In genomic region chr15:43376017-43376705, GRCh38 we compare ENCODE assay signal across 8 cellular contexts. TPM values are rescaled to one million over a fixed set of nuclear protein-coding genes. Genes with fewer than 3 reads are reported as not detected.
DNase-seq lines count a peak whose midpoint lies in the region; ATAC-seq and TF ChIP-seq lines count a peak whose summit lies in the region.

No MANE protein-coding gene starts in this region.

- DNase-seq in NCI-H748 (lab: John Stamatoyannopoulos, UW; ENCODE audit: unreplicated experiment) (peak; percentile 43), NCI-H748 treated with DMSO at 0.1 percent for 48 hours (lab: John Stamatoyannopoulos, UW) (no peak), Karpas-422 (peak; percentile 83), fibroblast of the aortic adventitia (ENCODE audit: low read depth) (peak; percentile 50), smooth muscle cell (lab: John Stamatoyannopoulos, UW; ENCODE audit: unreplicated experiment) (no peak), ovary (no peak)
- DNase-seq in activated CD8-positive, alpha-beta memory T cell treated with anti-CD3 and anti-CD28 coated beads for 24 hours: peak; percentile 59

- peak; percentile 91 for TF ChIP-seq CTCF in fibroblast of the aortic adventitia (IDR thresholded peaks at IDR 0.05; ENCODE audit: insufficient read depth, low read length)
- TF ChIP-seq CTCF in smooth muscle cell (IDR thresholded peaks at IDR 0.05; ENCODE audit: borderline replicate concordance, insufficient read depth, poor library complexity, severe bottlenecking): peak; percentile 64
- peak in 1 of 3 donors; percentile 21 for TF ChIP-seq CTCF in ovary (IDR thresholded peaks at IDR 0.05)

- H2AFZ ChIP-seq in Karpas-422 (ENCODE audit: low read length) (no peak overlapping the region), smooth muscle cell (ENCODE audit: low read depth) (no peak overlapping the region)

- H4K20me1 ChIP-seq in Karpas-422 (ENCODE audit: insufficient read depth, low read depth, low read length) (peaks cover 3% of the 10 kb centered on the region; the same call in 1 of the 2 replicates), smooth muscle cell (ENCODE audit: low read depth) (no peaks in the 10 kb centered on the region)

- no peak for TF ChIP-seq EP300 in ovary (IDR thresholded peaks at IDR 0.05)

- intact Hi-C loops in ovary (cut with DNase I): no loop called here

- H3K9me3 ChIP-seq in Karpas-422 (ENCODE audit: low read length) (no peaks in the 10 kb centered on the region), smooth muscle cell (replicated peaks; ENCODE audit: low read depth) (no peaks in the 10 kb centered on the region), ovary (no peaks in the 10 kb centered on the region)

- H3K9me2 ChIP-seq in Karpas-422 (replicated peaks; ENCODE audit: insufficient read depth, low read length): no peaks in the 10 kb centered on the region

- no peaks in the 10 kb centered on the region for H3K27me3 ChIP-seq in Karpas-422 (ENCODE audit: low read length)
- H3K27me3 ChIP-seq in smooth muscle cell (ENCODE audit: low read depth): no peaks in the 10 kb centered on the region
- no peaks in the 10 kb centered on the region for H3K27me3 ChIP-seq in ovary

- H3K9ac ChIP-seq in Karpas-422 (ENCODE audit: low read length) (no peak overlapping the region), smooth muscle cell (ENCODE audit: low read depth) (no peak overlapping the region)

- H3K27ac ChIP-seq in Karpas-422 (ENCODE audit: low read length): no peak overlapping the region
- no peak overlapping the region for H3K27ac ChIP-seq in smooth muscle cell (ENCODE audit: low read depth)
- no peak overlapping the region for H3K27ac ChIP-seq in ovary

- H3K4me1 ChIP-seq in Karpas-422 (ENCODE audit: low read length) (peaks cover 13% of the 10 kb centered on the region), smooth muscle cell (ENCODE audit: low read depth) (peaks cover 8% of the 10 kb centered on the region), ovary (ENCODE audit: insufficient read depth) (no peaks in the 10 kb centered on the region)

- H3K4me2 ChIP-seq in Karpas-422 (ENCODE audit: low read depth, low read length, poor library complexity, severe bottlenecking) (no peak overlapping the region), smooth muscle cell (no peak overlapping the region)

- H3F3A ChIP-seq in smooth muscle cell (ENCODE audit: low read depth): no peaks in the 10 kb centered on the region

- peaks cover 53% of the 10 kb centered on the region for H3K36me3 ChIP-seq in Karpas-422 (ENCODE audit: insufficient read depth, low read length)
- peaks cover 4% of the 10 kb centered on the region for H3K36me3 ChIP-seq in smooth muscle cell (ENCODE audit: low read depth)
- no peaks in the 10 kb centered on the region for H3K36me3 ChIP-seq in ovary

- TF ChIP-seq POLR2A in ovary (IDR thresholded peaks at IDR 0.05): no peak

- H3K4me3 ChIP-seq in Karpas-422 (ENCODE audit: low read length): no peak overlapping the region
- no peak overlapping the region for H3K4me3 ChIP-seq in fibroblast of the aortic adventitia (ENCODE audit: low read depth, low read length)
- H3K4me3 ChIP-seq in smooth muscle cell: no peak overlapping the region
- H3K4me3 ChIP-seq in ovary: no peak overlapping the region

- no peak for ATAC-seq in HG03565 (IDR thresholded peaks at IDR 0.05; ENCODE audit: unreplicated experiment)

- 88% methylated on average over 13 of the region's 13 CpGs for WGBS in smooth muscle cell (ENCODE audit: low lambda C conversion rate)
- WGBS in ovary, 3 donors: 84 to 86% (median 84%) methylated on average over 13 of the region's 13 CpGs

- H3K79me2 ChIP-seq in Karpas-422 (ENCODE audit: low read length) (peaks cover 72% of the 10 kb centered on the region), smooth muscle cell (ENCODE audit: low read depth) (peaks cover 2% of the 10 kb centered on the region)

RNA-seq across cellular contexts. Expression of gene TUBGCP4, which starts 5.3 kb away (rescaled TPM):
- 16.4 and 35.0 TPM in 2 replicates for total RNA-seq in Karpas-422 (2014; rRNA removed; shearing (Covaris generic); ENCODE audit: low replicate concordance)
- total RNA-seq in fibroblast of the aortic adventitia (ENCODE audit: low replicate concordance) (7.1 and 10.7 TPM in 2 replicates), smooth muscle cell (5.9 and 11.4 TPM in 2 replicates), ovary (10 to 100 TPM; 10.8 to 17.0 (median 15.4) TPM)
- polyA plus RNA-seq in smooth muscle cell (9.0 and 10.2 TPM in 2 replicates), ovary (10 to 100 TPM in 1 of 2 donors, 1 to 10 TPM in 1; 5.0 to 15.7 TPM)

RNA-seq across cellular contexts. Expression of gene ZSCAN29, which starts 5.3 kb away (rescaled TPM):
- total RNA-seq in Karpas-422 (2014; rRNA removed; shearing (Covaris generic); ENCODE audit: low replicate concordance): 43.3 and 98.2 TPM in 2 replicates
- total RNA-seq in fibroblast of the aortic adventitia (ENCODE audit: low replicate concordance) (17.1 and 65.6 TPM in 2 replicates), smooth muscle cell (10.9 and 20.9 TPM in 2 replicates), ovary (10 to 100 TPM; 14.2 to 24.1 (median 20.5) TPM)
- polyA plus RNA-seq in smooth muscle cell (6.3 and 11.6 TPM in 2 replicates), ovary (10 to 100 TPM in 1 of 2 donors, 1 to 10 TPM in 1; 8.5 to 10.1 TPM)

RNA-seq across cellular contexts. Expression of gene LCMT2, which starts 45.8 kb away (rescaled TPM):
- total RNA-seq in Karpas-422 (2014; rRNA removed; shearing (Covaris generic); ENCODE audit: low replicate concordance): 10.0 and 11.1 TPM in 2 replicates
- total RNA-seq in fibroblast of the aortic adventitia (ENCODE audit: low replicate concordance) (1.4 and 10.2 TPM in 2 replicates), smooth muscle cell (5.0 and 5.7 TPM in 2 replicates), ovary (10 to 100 TPM in 4 of 7 donors, 1 to 10 TPM in 3; 4.4 to 13.4 (median 10.6) TPM)
- polyA plus RNA-seq in smooth muscle cell (2.2 and 5.4 TPM in 2 replicates), ovary (1 to 10 TPM; 4.6 to 7.9 TPM)

Comparison
In these comparisons a context has a peak if more than half of its experiments do, and no peak if none do; other contexts are left out.
1. DNase-seq: peak in NCI-H748 (single experiment), Karpas-422 (single experiment), activated CD8-positive, alpha-beta memory T cell treated with anti-CD3 and anti-CD28 coated beads for 24 hours (single experiment) and fibroblast of the aortic adventitia (single experiment); none in NCI-H748 treated with DMSO at 0.1 percent for 48 hours (single experiment), smooth muscle cell (single experiment) and ovary (0 of 5).